In genomic region chrX:123989235-123989634, GRCh38 we compare ENCODE assay signal across 11 cellular contexts. TPM values are rescaled to one million over a fixed set of nuclear protein-coding genes. Genes with fewer than 3 reads are reported as not detected.
A peak's percentile ranks its signal among the peaks of the same experiment; 100 is the strongest.
DNase-seq lines count a peak whose midpoint lies in the region; ATAC-seq, FAIRE-seq and TF ChIP-seq lines count a peak whose summit lies in the region.
"Had no signal": no experiment of that assay in that cellular context is flagged by ENCODE, and none has a peak within 500 bp of the region (broad histone marks: within the 10 kb centered on the region; RNA-seq: fewer than 3 reads in every experiment).

No MANE protein-coding gene starts in this region.

- H2BK5ac ChIP-seq in IMR-90 (ENCODE audit: low read depth, low read length, poor library complexity, severe bottlenecking), result no peak overlapping the region

- H4K5ac ChIP-seq in IMR-90 (ENCODE audit: low read depth, low read length), result no peak overlapping the region

- H2AK9ac ChIP-seq in IMR-90 (replicated peaks; ENCODE audit: low read depth, low read length, poor library complexity), result no peak overlapping the region

- no peak overlapping the region for H2BK120ac ChIP-seq in IMR-90 (ENCODE audit: low read depth, low read length)

- no peak overlapping the region for H3K4ac ChIP-seq in IMR-90 (ENCODE audit: low read depth, low read length)

- H3K4me1 ChIP-seq in A549, result peaks cover 20% of the 10 kb centered on the region; the same call in 1 of the 3 replicates
- H3K4me1 ChIP-seq in IMR-90 (ENCODE audit: control insufficient read depth, insufficient read depth, low read length), result peaks cover 4% of the 10 kb centered on the region; the same call in 1 of the 2 replicates
- H3K4me1 ChIP-seq in hepatocyte (ENCODE audit: insufficient read depth), result peaks cover 6% of the 10 kb centered on the region
- peaks cover 4% of the 10 kb centered on the region for H3K4me1 ChIP-seq in smooth muscle cell (ENCODE audit: low read depth)
- peaks cover 17% of the 10 kb centered on the region for H3K4me1 ChIP-seq in GM23248 (ENCODE audit: insufficient read depth)

- H3K9me3 ChIP-seq in A549, result no peaks in the 10 kb centered on the region
- no peaks in the 10 kb centered on the region for H3K9me3 ChIP-seq in IMR-90 (ENCODE audit: control insufficient read depth, insufficient read depth, low read length)
- no peaks in the 10 kb centered on the region for H3K9me3 ChIP-seq in hepatocyte (ENCODE audit: low read depth)
- H3K9me3 ChIP-seq in smooth muscle cell (replicated peaks; ENCODE audit: low read depth), result no peaks in the 10 kb centered on the region
- no peaks in the 10 kb centered on the region for H3K9me3 ChIP-seq in GM23248 (ENCODE audit: low read depth)

- no peaks in the 10 kb centered on the region for H3K9me2 ChIP-seq in hepatocyte (replicated peaks; ENCODE audit: insufficient read depth)
- no peaks in the 10 kb centered on the region for H3K9me2 ChIP-seq in GM23248 (ENCODE audit: insufficient read depth)

- H4K20me1 ChIP-seq in IMR-90 (ENCODE audit: insufficient read depth, low read length) (peaks cover 16% of the 10 kb centered on the region), hepatocyte (ENCODE audit: insufficient read depth, poor library complexity, severe bottlenecking) (peaks cover 74% of the 10 kb centered on the region), smooth muscle cell (ENCODE audit: low read depth) (peaks cover 79% of the 10 kb centered on the region), GM23248 (ENCODE audit: insufficient read depth) (no peaks in the 10 kb centered on the region; the same call in 1 of the 2 replicates)

- TF ChIP-seq RAD21 in A549 (conservative IDR thresholded peaks at IDR 0.05 in 1 of 2, IDR thresholded peaks at IDR 0.05 in 1 of 2) (no peak), IMR-90 (IDR thresholded peaks at IDR 0.05; ENCODE audit: low read length) (no peak)

- no peak overlapping the region for H3K14ac ChIP-seq in IMR-90 (replicated peaks; ENCODE audit: low read depth, low read length)

- H3K56ac ChIP-seq in IMR-90 (ENCODE audit: extremely low read depth, insufficient read depth, low read length), result no peak overlapping the region

- no peak overlapping the region for H3K4me3 ChIP-seq in A549
- no peak overlapping the region for H3K4me3 ChIP-seq in IMR-90 (ENCODE audit: insufficient read depth, low read depth, low read length)
- no peak overlapping the region for H3K4me3 ChIP-seq in hepatocyte
- H3K4me3 ChIP-seq in smooth muscle cell, result no peak overlapping the region
- no peak overlapping the region for H3K4me3 ChIP-seq in GM23248
- H3K4me3 ChIP-seq: GM23338 had no signal

- intact Hi-C loops in IMR-90 (cut with micrococcal nuclease), result no loop called here
- intact Hi-C loops in left ventricle myocardium superior (cut with micrococcal nuclease), result no loop called here

- H3F3A ChIP-seq in smooth muscle cell (ENCODE audit: low read depth) (peaks cover 5% of the 10 kb centered on the region), GM23248 (ENCODE audit: insufficient read depth) (peaks cover 9% of the 10 kb centered on the region)

- H4K8ac ChIP-seq in IMR-90 (ENCODE audit: low read depth in 2 of 2, low read length in 2 of 2), result no peak overlapping the region

- H2BK15ac ChIP-seq in IMR-90 (ENCODE audit: low read depth, low read length), result no peak overlapping the region

- no TSS peak for BruUV-seq in IMR-90 (replicated peaks; lab: Mats Ljungman, UMichigan)

- no peak overlapping the region for H2AK5ac ChIP-seq in IMR-90 (ENCODE audit: low read depth, low read length)

- H3K18ac ChIP-seq in IMR-90 (ENCODE audit: low read depth, low read length), result no peak overlapping the region

- POLR2A ChIA-PET in A549 (lab: Yijun Ruan, JAX) (no interaction called here), IMR-90 (lab: Charles Lee; ENCODE audit: unreplicated experiment) (no interaction called here)

- H4K91ac ChIP-seq in IMR-90 (ENCODE audit: insufficient read depth, low read depth, low read length), result no peak overlapping the region

- H2AFZ ChIP-seq in IMR-90 (replicated peaks; ENCODE audit: low read length, poor library complexity), result no peak overlapping the region
- no peak overlapping the region for H2AFZ ChIP-seq in hepatocyte
- no peak overlapping the region for H2AFZ ChIP-seq in smooth muscle cell (ENCODE audit: low read depth)
- H2AFZ ChIP-seq in GM23248, result no peak overlapping the region
- H2AFZ ChIP-seq: GM23338 had no signal

- FAIRE-seq in A549 (lab: Jason Lieb, UNC), result no peak

- CTCF ChIA-PET in A549 (lab: Yijun Ruan, JAX) (no interaction called here), IMR-90 (lab: Yijun Ruan, JAX) (interaction anchor here (0.7 kb wide), 1 partner anchor 1402 kb away, joined by 5 read pairs; no protein-coding TSS in a partner anchor)

- H3K27ac ChIP-seq in A549 (no peak overlapping the region), IMR-90 (ENCODE audit: insufficient read depth, low read length) (no peak overlapping the region), hepatocyte (peak overlapping the region; percentile 11), smooth muscle cell (ENCODE audit: low read depth) (no peak overlapping the region), GM23248 (no peak overlapping the region)

- H3K9me1 ChIP-seq in IMR-90 (ENCODE audit: insufficient read depth, low read length), result no peaks in the 10 kb centered on the region; the same call in 1 of the 2 replicates

- H3K36me3 ChIP-seq in IMR-90 (ENCODE audit: control insufficient read depth, insufficient read depth, low read length) (no peaks in the 10 kb centered on the region; the same call in 1 of the 2 replicates), hepatocyte (replicated peaks; ENCODE audit: insufficient read depth, low read depth) (no peaks in the 10 kb centered on the region), smooth muscle cell (ENCODE audit: low read depth) (no peaks in the 10 kb centered on the region), GM23248 (ENCODE audit: low read depth) (no peaks in the 10 kb centered on the region)

- WGBS in A549 (ENCODE audit: missing lambda C conversion rate), result 83% methylated on average over 1 of the region's 1 CpG
- no CpG with 5 or more reads among the region's 1 CpG for WGBS in IMR-90 (ENCODE audit: extremely low coverage in 2 of 2, insufficient read length in 1 of 2), 2 experiments
- 56% methylated on average over 1 of the region's 1 CpG for WGBS in hepatocyte (ENCODE audit: low lambda C conversion rate, missing lambda C conversion rate)
- 76% methylated on average over 1 of the region's 1 CpG for whole genome bisulfite sequencing in smooth muscle cell (ENCODE audit: low lambda C conversion rate)
- WGBS in GM23248 (ENCODE audit: low coverage in 1 of 2, low lambda C conversion rate in 2 of 2, missing lambda C conversion rate in 2 of 2), 2 experiments, result 97 to 100% methylated on average over 1 of the region's 1 CpG

- TF ChIP-seq EP300 in A549 (IDR thresholded peaks at IDR 0.05), result no peak

- H3K27me3 ChIP-seq in IMR-90 (ENCODE audit: control insufficient read depth, insufficient read depth, low read length) (no peaks in the 10 kb centered on the region), hepatocyte (no peaks in the 10 kb centered on the region), smooth muscle cell (ENCODE audit: low read depth) (no peaks in the 10 kb centered on the region), GM23248 (replicated peaks; ENCODE audit: insufficient read depth) (no peaks in the 10 kb centered on the region)

- dilution Hi-C loops in IMR-90 (cut with HindIII; ENCODE audit: low sequenced_read_pairs, unreplicated experiment), result no loop called here

- no peak for DNase-seq in A549 (ENCODE audit: low read depth in 1 of 2, low spot score in 1 of 2)
- no peak for DNase-seq in IMR-90
- no peak for DNase-seq in hepatocyte (ENCODE audit: low spot score)
- no peak for DNase-seq in smooth muscle cell (lab: John Stamatoyannopoulos, UW; ENCODE audit: unreplicated experiment)
- no peak for DNase-seq in GM23248
- no peak for DNase-seq in left ventricle myocardium superior
- DNase-seq: CD8-positive, alpha-beta memory T cell; DMS53; H7 had no signal

- H3K4me2 ChIP-seq in A549, result no peak overlapping the region
- H3K4me2 ChIP-seq in IMR-90 (ENCODE audit: low read depth, low read length), result no peak overlapping the region
- peak overlapping the region; percentile 46 for H3K4me2 ChIP-seq in hepatocyte
- peak overlapping the region; percentile 10 for H3K4me2 ChIP-seq in smooth muscle cell
- no peak overlapping the region for H3K4me2 ChIP-seq in GM23248 (ENCODE audit: unreplicated experiment)
- H3K4me2 ChIP-seq: GM23338 had no signal

- H3K79me1 ChIP-seq in IMR-90 (ENCODE audit: low read depth in 1 of 2, low read length in 2 of 2), result peaks cover 0 to 12% of the 10 kb centered on the region in 2 experiments; a peak in 2 of 4 replicates

- no peak overlapping the region for H3K23ac ChIP-seq in IMR-90 (ENCODE audit: low read depth, low read length)

- H3K79me2 ChIP-seq in hepatocyte, result peaks cover 100% of the 10 kb centered on the region
- H3K79me2 ChIP-seq in smooth muscle cell (ENCODE audit: low read depth), result peaks cover 99% of the 10 kb centered on the region
- peaks cover 100% of the 10 kb centered on the region for H3K79me2 ChIP-seq in GM23248 (ENCODE audit: insufficient read depth)

- in situ Hi-C loops in IMR-90 (cut with MboI; ENCODE audit: low sequenced_read_pairs), result no loop called here
- in situ Hi-C loops in GM23248 (cut with MboI), result no loop called here

- H3K9ac ChIP-seq in IMR-90 (ENCODE audit: low read depth, low read length) (no peak overlapping the region), smooth muscle cell (ENCODE audit: low read depth) (no peak overlapping the region), GM23248 (no peak overlapping the region)

- TF ChIP-seq CTCF in A549 (IDR thresholded peaks at IDR 0.05) (no peak), IMR-90 (conservative IDR thresholded peaks at IDR 0.05; ENCODE audit: low read depth, low read length) (no peak), hepatocyte (IDR thresholded peaks at IDR 0.05; ENCODE audit: poor library complexity) (no peak), smooth muscle cell (IDR thresholded peaks at IDR 0.05; ENCODE audit: borderline replicate concordance, insufficient read depth, poor library complexity, severe bottlenecking) (no peak)

- no peak overlapping the region for H2BK20ac ChIP-seq in IMR-90 (ENCODE audit: low read depth, low read length)

- no peak for TF ChIP-seq POLR2A in A549 (IDR thresholded peaks at IDR 0.05; ENCODE audit: low read length)
- no peak for TF ChIP-seq POLR2A in IMR-90 (IDR thresholded peaks at IDR 0.05; ENCODE audit: low read depth, low read length)

- no peak for ATAC-seq in A549
- ATAC-seq in IMR-90 (ENCODE audit: low read depth), result no peak
- no peak for ATAC-seq in left ventricle myocardium superior
- no peak for ATAC-seq in GM19328 (IDR thresholded peaks at IDR 0.05; ENCODE audit: unreplicated experiment)
- ATAC-seq: GM23338 had no signal

RNA-seq across cellular contexts. Expression of gene STAG2, which starts 27.7 kb away (rescaled TPM):
- 67.3 and 92.8 TPM in 2 replicates for polyA plus RNA-seq in A549 (2011; rRNA removed)
- polyA plus RNA-seq in A549 (2012; cell fraction: cytosol; rRNA removed), result 11.2 and 12.0 TPM in 2 replicates
- 7.9 and 10.0 TPM in 2 replicates for polyA plus RNA-seq in A549 (2012; cell fraction: nucleus; rRNA removed)
- 45.5 to 49.5 TPM (median 46.2 TPM) in 3 replicates for polyA plus RNA-seq in A549 (2017; fragmentation: RNase III; extraction: RNeasy Plus Mini Kit Qiagen cat#74134 plus additional on column Dnase treatment)
- polyA minus RNA-seq in A549 (2011; rRNA and poly(A)+ RNA removed), result 45.4 and 48.3 TPM in 2 replicates
- 71.2 and 94.4 TPM in 2 replicates for total RNA-seq in IMR-90 (2012; rRNA removed)
- polyA plus RNA-seq in IMR-90 (2012; rRNA removed), result 14.4 and 19.6 TPM in 2 replicates
- 1.7 and 2.9 TPM in 2 replicates for polyA plus RNA-seq in IMR-90 (2012; cell fraction: cytosol; rRNA removed)
- 0.79 and 18.3 TPM in 2 replicates for polyA plus RNA-seq in IMR-90 (2012; cell fraction: nucleus; rRNA removed; ENCODE audit: low replicate concordance)
- total RNA-seq in hepatocyte, result 61.9 and 70.9 TPM in 2 replicates
- polyA plus RNA-seq in hepatocyte, result 16.5 and 20.3 TPM in 2 replicates
- 62.4 and 68.7 TPM in 2 replicates for total RNA-seq in smooth muscle cell
- 14.3 and 14.5 TPM in 2 replicates for polyA plus RNA-seq in smooth muscle cell
- 51.7 and 56.3 TPM in 2 replicates for total RNA-seq in GM23248 (2014; rRNA removed; shearing (Covaris generic))
- polyA plus RNA-seq in GM23248 (2016; fragmentation: Nextera tagmentation; extraction: Ambion mirVana), result 25.7 and 29.2 TPM in 2 replicates
- 34.8 TPM for total RNA-seq in left ventricle myocardium superior

Comparison
In these comparisons a context has a peak if more than half of its experiments do, and no peak if none do; other contexts are left out.
1. H3K4me2 ChIP-seq: peak in hepatocyte (single experiment) and smooth muscle cell (single experiment); none in A549 (single experiment), IMR-90 (single experiment) and GM23248 (single experiment).